9 cellular contexts compared by ENCODE assay signal in genomic region chr1:109400035-109400655, GRCh38. TPM values are rescaled to one million over a fixed set of nuclear protein-coding genes. Genes with fewer than 3 reads are reported as not detected.
A peak's percentile ranks its signal among the peaks of the same experiment; 100 is the strongest.
DNase-seq lines count a peak whose midpoint lies in the region; ATAC-seq, FAIRE-seq and TF ChIP-seq lines count a peak whose summit lies in the region.
"Had no signal": no experiment of that assay in that cellular context is flagged by ENCODE, and none has a peak within 500 bp of the region (broad histone marks: within the 10 kb centered on the region; RNA-seq: fewer than 3 reads in every experiment).

No MANE protein-coding gene starts in this region.

- no peak overlapping the region for H3K4me2 ChIP-seq in K562 (ENCODE audit: insufficient read depth, low read length)

- WGBS in K562 (ENCODE audit: insufficient coverage, low coverage, missing lambda C conversion rate): 53% methylated on average over 3 of the region's 3 CpGs

- no peak for DNase-seq in K562 (ENCODE audit: extremely low read depth in 1 of 4, low spot score in 3 of 4)
- DNase-seq in inferior parietal cortex (ENCODE audit: extremely low spot score): peak; percentile 40
- peak; percentile 55 for DNase-seq in superior temporal gyrus (ENCODE audit: extremely low spot score)
- no peak for DNase-seq in CD1c-positive myeloid dendritic cell (ENCODE audit: extremely low spot score)
- DNase-seq in kidney tubule cell (ENCODE audit: low spot score): no peak
- DNase-seq in midbrain (lab: John Stamatoyannopoulos, UW): no peak
- DNase-seq: SIG-M5 had no signal

- no peaks in the 10 kb centered on the region for H4K20me1 ChIP-seq in K562 (replicated peaks; ENCODE audit: control insufficient read depth, insufficient read depth, low read length)

- in situ Hi-C loops in K562 (cut with MboI): loop anchor here (5.0 kb wide), 1 partner anchor 138 kb away; no protein-coding TSS in a partner anchor

- TF ChIP-seq EP300 in K562 (IDR thresholded peaks at IDR 0.05; ENCODE audit: low read length): no peak

- ATAC-seq in K562: no peak

- peaks cover 25% of the 10 kb centered on the region for H3K79me2 ChIP-seq in K562 (ENCODE audit: control insufficient read depth, insufficient read depth, low read length)

- no peak for FAIRE-seq in K562 (lab: Jason Lieb, UNC)

- H3K27ac ChIP-seq in HEK293 (ENCODE audit: extremely low read depth, low read depth, low read length) (no peak overlapping the region), K562 (ENCODE audit: extremely low read depth, low read depth, low read length) (no peak overlapping the region)
- H3K27ac ChIP-seq: SK-N-MC had no signal

- H3K4me3 ChIP-seq in HEK293 (ENCODE audit: low read depth, low read length) (no peak overlapping the region), K562 (no peak overlapping the region)
- H3K4me3 ChIP-seq: SK-N-MC had no signal

- H3K4me1 ChIP-seq in HEK293 (ENCODE audit: control insufficient read depth, insufficient read depth, low read length): peaks cover 4% of the 10 kb centered on the region
- peaks cover 19 to 23% of the 10 kb centered on the region in 2 experiments for H3K4me1 ChIP-seq in K562 (replicated peaks in 1 of 2; ENCODE audit: control insufficient read depth in 2 of 2, insufficient read depth in 2 of 2, low read length in 2 of 2)

- no TSS peak for BruUV-seq in K562 (replicated peaks; lab: Mats Ljungman, UMichigan)

- H3K9ac ChIP-seq in K562 (ENCODE audit: insufficient read depth in 1 of 2, low read depth in 2 of 2, low read length in 2 of 2): no peak overlapping the region

- no peak overlapping the region for H2AFZ ChIP-seq in K562 (ENCODE audit: low read depth, low read length)

- no peaks in the 10 kb centered on the region for H3K9me3 ChIP-seq in HEK293 (ENCODE audit: control insufficient read depth, insufficient read depth, low read depth, low read length)
- H3K9me3 ChIP-seq in K562 (replicated peaks; ENCODE audit: control insufficient read depth, insufficient read depth, low read depth, low read length): no peaks in the 10 kb centered on the region

- intact Hi-C loops in K562 (cut with micrococcal nuclease): no loop called here

- TF ChIP-seq RAD21 in K562 (CRISPR knock-in tag; conservative IDR thresholded peaks at IDR 0.05 in 1 of 2, IDR thresholded peaks at IDR 0.05 in 1 of 2): no peak

- H3K27me3 ChIP-seq in K562 (ENCODE audit: control insufficient read depth in 2 of 2, insufficient read depth in 2 of 2, low read length in 2 of 2): no peaks in the 10 kb centered on the region

- H3K36me3 ChIP-seq in HEK293 (ENCODE audit: control insufficient read depth in 2 of 2, insufficient read depth in 1 of 2, low read length in 2 of 2) (peaks cover 25 to 40% of the 10 kb centered on the region in 2 experiments), K562 (ENCODE audit: control insufficient read depth, insufficient read depth, low read length) (peaks cover 41% of the 10 kb centered on the region)

- POLR2A ChIA-PET in HEK293 (lab: Yijun Ruan, JAX): interaction anchor here (1.3 to 3.7 kb wide), 3 partner anchors 84 to 300 kb away, joined by 4 to 30 read pairs (median 4); partner anchors contain the start of gene ATXN7L2
- POLR2A ChIA-PET in K562 (lab: Yijun Ruan, JAX): interaction anchor here (0.5 to 4.1 kb wide), 4 partner anchors 10 to 174 kb away, joined by 3 to 15 read pairs (median 6); no protein-coding TSS in a partner anchor

- TF ChIP-seq POLR2A in K562 (conservative IDR thresholded peaks at IDR 0.05): peak; percentile 31; the same call in 1 of the 2 replicates

- TF ChIP-seq CTCF in HEK293 (tag by site-specific recombination; IDR thresholded peaks at IDR 0.05) (no peak), K562 (IDR thresholded peaks at IDR 0.05 in 2 of 3, conservative IDR thresholded peaks at IDR 0.05 in 1 of 3; ENCODE audit: insufficient read depth in 2 of 3, low read depth in 1 of 3, low read length in 3 of 3) (no peak)

- CTCF ChIA-PET in HEK293 (lab: Yijun Ruan, JAX): interaction anchor here (0.6 to 7.8 kb wide), 33 partner anchors 7 to 405 kb away, joined by 3 to 126 read pairs (median 8); partner anchors contain the start of gene PSRC1
- CTCF ChIA-PET in K562 (lab: Yijun Ruan, JAX; ENCODE audit: low intra/inter-chr PET ratio): interaction anchor here (0.6 to 5.5 kb wide), 7 partner anchors 116 to 200 kb away, joined by 3 to 91 read pairs (median 6); partner anchors contain the start of gene PSRC1

- H3K9me1 ChIP-seq in K562 (ENCODE audit: control insufficient read depth, insufficient read depth, low read length): no peaks in the 10 kb centered on the region

TF ChIP-seq in HEK293, 187 proteins besides CTCF, POLR2A, EP300 and RAD21:
- TF ChIP-seq ZNF664 (tag by site-specific recombination; IDR thresholded peaks at IDR 0.05) (peak; percentile 95), ZBTB48 (tag by site-specific recombination; IDR thresholded peaks at IDR 0.05) (no peak)

TF ChIP-seq in K562, 482 proteins besides CTCF, POLR2A, EP300 and RAD21:
- TF ChIP-seq POLR2AphosphoS5 (IDR thresholded peaks at IDR 0.05; ENCODE audit: control insufficient read depth, insufficient read depth, low read depth, low read length) (0 out of 2 replicates have a peak, but pooled peaks have one; percentile 42), BRF1 (IDR thresholded peaks at IDR 0.05; ENCODE audit: borderline replicate concordance, extremely low read depth, insufficient read length) (no peak), ZNF217 (CRISPR knock-in tag; IDR thresholded peaks at IDR 0.05) (no peak)

RNA-seq across cellular contexts. Expression of gene SORT1, which starts 2.4 kb away (rescaled TPM):
- 326 and 417 TPM in 2 replicates for total RNA-seq in K562 (2011; cell fraction: chromatin; rRNA removed; ENCODE audit: low replicate concordance)
- 241 and 283 TPM in 2 replicates for total RNA-seq in K562 (2011; cell fraction: nucleolus; rRNA removed)
- 391 and 568 TPM in 2 replicates for total RNA-seq in K562 (2011; cell fraction: nucleoplasm; rRNA removed)
- total RNA-seq in K562 (2014; rRNA removed): 35.5 and 41.4 TPM in 2 replicates
- 91.0 and 110 TPM in 2 replicates for total RNA-seq in K562 (2014; rRNA removed; fragmentation: Illumina TruSeq; extraction: Trizol)
- 88.2 and 96.9 TPM in 2 replicates for total RNA-seq in K562 (2015; rRNA removed; fragmentation: Illumina TruSeq; extraction: Trizol)
- total RNA-seq in K562 (2021): 110 and 112 TPM in 2 replicates
- 78.2 and 92.1 TPM in 2 replicates for polyA plus RNA-seq in K562 (2011; rRNA removed)
- polyA plus RNA-seq in K562 (2011; cell fraction: cytosol; rRNA removed): 40.5 and 54.0 TPM in 2 replicates
- 57.9 and 62.0 TPM in 2 replicates for polyA plus RNA-seq in K562 (2011; cell fraction: nucleus; rRNA removed)
- polyA plus RNA-seq in K562 (2012): 50.8 and 57.3 TPM in 2 replicates
- polyA plus RNA-seq in K562 (2014; fragmentation: Illumina TruSeq; extraction: Trizol): 65.0 and 68.2 TPM in 2 replicates
- polyA plus RNA-seq in K562 (2014; fragmentation: Nextera tagmentation; extraction: Ambion mirVana): 10 to 100 TPM; 27.4 to 33.3 TPM
- polyA plus RNA-seq in K562 (2014; rRNA removed): 41.4 and 43.4 TPM in 2 replicates
- 227 and 260 TPM in 2 replicates for polyA minus RNA-seq in K562 (2011; rRNA and poly(A)+ RNA removed)
- 87.5 and 90.6 TPM in 2 replicates for polyA minus RNA-seq in K562 (2011; cell fraction: cytosol; rRNA and poly(A)+ RNA removed)
- 98.4 and 138 TPM in 2 replicates for polyA minus RNA-seq in K562 (2011; cell fraction: nucleus; rRNA and poly(A)+ RNA removed)

RNA-seq across cellular contexts. Expression of gene PSMA5, which starts 26.1 kb away (rescaled TPM):
- 131 and 146 TPM in 2 replicates for total RNA-seq in K562 (2011; cell fraction: chromatin; rRNA removed; ENCODE audit: low replicate concordance)
- total RNA-seq in K562 (2011; cell fraction: nucleolus; rRNA removed): 74.6 and 80.0 TPM in 2 replicates
- 126 and 145 TPM in 2 replicates for total RNA-seq in K562 (2011; cell fraction: nucleoplasm; rRNA removed)
- total RNA-seq in K562 (2014; rRNA removed) (77.1 and 82.6 TPM in 2 replicates), K562 (2014; rRNA removed; fragmentation: Illumina TruSeq; extraction: Trizol) (309 and 348 TPM in 2 replicates), K562 (2015; rRNA removed; fragmentation: Illumina TruSeq; extraction: Trizol) (155 and 190 TPM in 2 replicates), K562 (2021) (287 and 302 TPM in 2 replicates)
- polyA plus RNA-seq in K562 (2011; rRNA removed) (299 and 397 TPM in 2 replicates), K562 (2014; fragmentation: Illumina TruSeq; extraction: Trizol) (246 and 256 TPM in 2 replicates), K562 (2014; fragmentation: Nextera tagmentation; extraction: Ambion mirVana) (100 to 1,000 TPM; 451 to 542 TPM), K562 (2014; rRNA removed) (225 and 273 TPM in 2 replicates)
- polyA plus RNA-seq in K562 (2011; cell fraction: cytosol; rRNA removed): 168 and 244 TPM in 2 replicates
- polyA plus RNA-seq in K562 (2011; cell fraction: nucleus; rRNA removed): 74.2 and 128 TPM in 2 replicates
- polyA plus RNA-seq in K562 (2012): 169 and 249 TPM in 2 replicates
- 238 and 288 TPM in 2 replicates for polyA minus RNA-seq in K562 (2011; rRNA and poly(A)+ RNA removed)
- 104 and 136 TPM in 2 replicates for polyA minus RNA-seq in K562 (2011; cell fraction: cytosol; rRNA and poly(A)+ RNA removed)
- 40.0 and 62.9 TPM in 2 replicates for polyA minus RNA-seq in K562 (2011; cell fraction: nucleus; rRNA and poly(A)+ RNA removed)

Comparison
In these comparisons a context has a peak if more than half of its experiments do, and no peak if none do; other contexts are left out.
1. DNase-seq: peak in inferior parietal cortex (single experiment) and superior temporal gyrus (single experiment); none in K562 (0 of 4), CD1c-positive myeloid dendritic cell (single experiment), kidney tubule cell (single experiment) and midbrain (single experiment).